8 cellular contexts compared by ENCODE assay signal in genomic region chr19:1173845-1174809, GRCh38. TPM values are rescaled to one million over a fixed set of nuclear protein-coding genes. Genes with fewer than 3 reads are reported as not detected.
DNase-seq lines count a peak whose midpoint lies in the region; ATAC-seq and TF ChIP-seq lines count a peak whose summit lies in the region.

TSS of gene SBNO2 (minus strand) at chr19:1174268. CDS start at chr19:1154276, 19,992 bp downstream.

- H3K4me1 Mint-ChIP-seq in naive thymus-derived CD4-positive, alpha-beta T cell: peaks cover 16 to 43% (median 32%) of the 10 kb centered on the region in 7 donors
- peaks cover 61% of the 10 kb centered on the region for H3K4me1 Mint-ChIP-seq in stimulated activated memory B cell treated with anti-CD40 and anti-IgM and Interleukin-4, amounts not matched to agents 10 μg/mL and 1 μg/mL and 100 μg/mL, for 72 hours

- intact Hi-C loops in naive thymus-derived CD4-positive, alpha-beta T cell (cut with micrococcal nuclease): loop anchor here (1.0 to 5.0 kb wide), 6 partner anchors 15 to 492 kb away; partner anchors contain the start of gene STK11 (in 1 of the 2)

- peaks cover 0 to 12% (median 0%) of the 10 kb centered on the region in 3 experiments for H3K36me3 ChIP-seq in naive thymus-derived CD4-positive, alpha-beta T cell (ENCODE audit: control insufficient read depth in 2 of 3, insufficient read depth in 3 of 3, low read length in 3 of 3)

- CTCF ChIA-PET in naive thymus-derived CD4-positive, alpha-beta T cell (lab: Charles Lee): no interaction called here

- TF ChIP-seq CTCF in AG09309 (IDR thresholded peaks at IDR 0.05; ENCODE audit: control insufficient read depth, insufficient read depth, low read depth, low read length, missing control alignments): no peak

- peaks cover 0 to 2% (median 0%) of the 10 kb centered on the region in 5 donors for H3K27me3 Mint-ChIP-seq in naive thymus-derived CD4-positive, alpha-beta T cell
- H3K27me3 Mint-ChIP-seq in stimulated activated memory B cell treated with anti-CD40 and anti-IgM and Interleukin-4, amounts not matched to agents 10 μg/mL and 1 μg/mL and 100 μg/mL, for 72 hours: no peaks in the 10 kb centered on the region

- H3K27ac ChIP-seq in naive thymus-derived CD4-positive, alpha-beta T cell (ENCODE audit: low read depth, low read length): peak within 1 kb of the TSS; percentile 87

- peak within 1 kb of the TSS; percentile 86 for H3K4me3 ChIP-seq in AG09309 (ENCODE audit: control insufficient read depth, low read depth, low read length)
- peak within 1 kb of the TSS; percentile 77 for H3K4me3 ChIP-seq in naive thymus-derived CD4-positive, alpha-beta T cell (ENCODE audit: low read length)

- H3K36me3 Mint-ChIP-seq in naive thymus-derived CD4-positive, alpha-beta T cell: peaks cover 6 to 9% (median 7%) of the 10 kb centered on the region in 5 donors
- peaks cover 15% of the 10 kb centered on the region for H3K36me3 Mint-ChIP-seq in stimulated activated memory B cell treated with anti-CD40 and anti-IgM and Interleukin-4, amounts not matched to agents 10 μg/mL and 1 μg/mL and 100 μg/mL, for 72 hours

- DNase-seq in AG09309 (ENCODE audit: low read depth): no peak
- peak; percentile 98 for DNase-seq in GM19240 (ENCODE audit: insufficient read length, low spot score)
- peak; percentile 64 for DNase-seq in KG1 (lab: John Stamatoyannopoulos, UW)
- DNase-seq in RPMI8226: peak; percentile 88
- peak; percentile 85 to 89 for DNase-seq in activated T-helper 1 cell treated with anti-CD3 and anti-CD28 coated beads, Interleukin-2, amount 50 U/mL, for 16 hours (ENCODE audit: low read depth in 1 of 2, low spot score in 1 of 2)
- peak; percentile 78 for DNase-seq in fibroblast of gingiva (ENCODE audit: low read depth)
- peak; percentile 74 to 98 (median 85) for DNase-seq in naive thymus-derived CD4-positive, alpha-beta T cell

- no peaks in the 10 kb centered on the region for H3K9me3 ChIP-seq in naive thymus-derived CD4-positive, alpha-beta T cell (ENCODE audit: control insufficient read depth in 2 of 3, low read length in 3 of 3)

- POLR2A ChIA-PET in naive thymus-derived CD4-positive, alpha-beta T cell (lab: Charles Lee): interaction anchor here (0.5 to 2.5 kb wide), 10 partner anchors 19 to 156 kb away, joined by 3 to 14 read pairs (median 4); partner anchors contain the start of gene CIRBP

- peaks cover 3 to 17% of the 10 kb centered on the region in 2 donors for H3K4me1 ChIP-seq in naive thymus-derived CD4-positive, alpha-beta T cell (ENCODE audit: control insufficient read depth in 2 of 2, insufficient read depth in 2 of 2, low read length in 2 of 2)

- H3K27ac Mint-ChIP-seq in naive thymus-derived CD4-positive, alpha-beta T cell: peak within 1 kb of the TSS; percentile 89 to 97 (median 94)
- peak within 1 kb of the TSS; percentile 99 for H3K27ac Mint-ChIP-seq in stimulated activated memory B cell treated with anti-CD40 and anti-IgM and Interleukin-4, amounts not matched to agents 10 μg/mL and 1 μg/mL and 100 μg/mL, for 72 hours

- peaks cover 0 to 3% (median 0%) of the 10 kb centered on the region in 11 donors for H3K9me3 Mint-ChIP-seq in naive thymus-derived CD4-positive, alpha-beta T cell
- H3K9me3 Mint-ChIP-seq in stimulated activated memory B cell treated with anti-CD40 and anti-IgM and Interleukin-4, amounts not matched to agents 10 μg/mL and 1 μg/mL and 100 μg/mL, for 72 hours: no peaks in the 10 kb centered on the region

- ATAC-seq in naive thymus-derived CD4-positive, alpha-beta T cell: peak; percentile 96
- ATAC-seq in stimulated activated memory B cell treated with anti-CD40 and anti-IgM and Interleukin-4, amounts not matched to agents 10 μg/mL and 1 μg/mL and 100 μg/mL, for 72 hours: peak; percentile 89

- peak within 1 kb of the TSS; percentile 80 to 94 (median 88) for H3K4me3 Mint-ChIP-seq in naive thymus-derived CD4-positive, alpha-beta T cell
- peak within 1 kb of the TSS; percentile 99 for H3K4me3 Mint-ChIP-seq in stimulated activated memory B cell treated with anti-CD40 and anti-IgM and Interleukin-4, amounts not matched to agents 10 μg/mL and 1 μg/mL and 100 μg/mL, for 72 hours

- no peaks in the 10 kb centered on the region for H3K27me3 ChIP-seq in naive thymus-derived CD4-positive, alpha-beta T cell (ENCODE audit: control insufficient read depth in 2 of 2, insufficient read depth in 2 of 2, low read length in 2 of 2)

RNA-seq across cellular contexts. Expression of gene SBNO2, which starts in this region (rescaled TPM):
- 100 to 1,000 TPM in 3 of 5 experiments, 10 to 100 TPM in 2; 88.6 to 137 (median 104) TPM for total RNA-seq in naive thymus-derived CD4-positive, alpha-beta T cell
- polyA plus RNA-seq in naive thymus-derived CD4-positive, alpha-beta T cell: 1 to 10 TPM; 1.7 to 2.6 TPM
